ENCODE assay signal across 9 cellular contexts in the genomic region with DNA sequence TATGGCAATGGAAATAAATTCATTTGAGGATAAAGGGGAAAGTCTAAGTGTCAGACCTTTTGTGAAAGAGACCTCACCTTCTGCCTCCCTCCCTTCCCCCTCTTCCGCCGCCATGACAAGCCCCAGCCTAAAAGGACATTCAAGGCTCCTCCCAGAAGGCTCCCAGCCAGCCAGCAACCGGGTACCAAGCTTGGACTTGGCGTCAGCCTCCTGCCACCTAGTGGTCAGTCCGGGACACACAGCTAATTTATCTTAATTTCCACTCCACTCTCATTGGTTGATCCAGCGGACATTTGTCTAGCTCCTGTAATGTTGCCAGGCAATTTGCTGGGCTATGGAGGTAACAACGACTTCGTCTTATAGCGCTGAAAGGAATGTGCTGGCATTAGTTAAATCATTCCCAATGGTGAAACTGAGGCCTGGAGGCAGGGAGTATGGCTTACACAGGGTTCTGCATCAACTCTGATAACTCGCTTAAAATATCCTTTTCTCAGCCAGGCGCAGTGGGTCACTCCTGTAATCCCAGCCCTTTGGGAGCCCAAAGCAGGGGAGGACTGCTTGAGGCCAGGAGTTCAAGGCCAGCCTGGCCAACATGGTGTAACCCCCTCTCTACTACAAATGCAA. TPM values are rescaled to one million over a fixed set of nuclear protein-coding genes. Genes with fewer than 3 reads are reported as not detected.
DNase-seq lines count a peak whose midpoint lies in the region; ATAC-seq and TF ChIP-seq lines count a peak whose summit lies in the region.
"Had no signal": no experiment of that assay in that cellular context is flagged by ENCODE, and none has a peak within 500 bp of the region (broad histone marks: within the 10 kb centered on the region; RNA-seq: fewer than 3 reads in every experiment).

No MANE protein-coding gene starts in this region.

- no peaks in the 10 kb centered on the region for H3K36me3 Mint-ChIP-seq in CD14-positive monocyte

- WGBS in right lobe of liver (ENCODE audit: insufficient coverage, low coverage, low lambda C conversion rate, missing lambda C conversion rate): 9% methylated on average over 10 of the region's 11 CpGs

- peak; percentile 54 for DNase-seq in CD14-positive monocyte (ENCODE audit: low spot score)
- DNase-seq in GM19240 (ENCODE audit: insufficient read length, low spot score): peak; percentile 82
- peak; percentile 14 for DNase-seq in NCI-H446 treated with DMSO at 0.1 percent for 48 hours (lab: John Stamatoyannopoulos, UW)
- DNase-seq in activated CD4-positive, alpha-beta T cell treated with anti-CD3 and anti-CD28 coated beads for 24 hours (ENCODE audit: low read depth in 2 of 2): peak; percentile 55 to 68
- DNase-seq in dedifferentiated amniotic fluid mesenchymal stem cell (ENCODE audit: extremely low spot score): peak; percentile 46
- peak; percentile 77 to 81 (median 78) for DNase-seq in right lobe of liver
- peak; percentile 38 to 74 (median 47) for DNase-seq in stimulated activated CD4-positive, alpha-beta T cell treated with anti-CD3 and anti-CD28 coated beads, TNF-alpha, amount 100 ng/mL, for 24 hours (ENCODE audit: low read depth in 3 of 3)

- peak; percentile 85 for TF ChIP-seq CTCF in CD14-positive monocyte (IDR thresholded peaks at IDR 0.05)
- TF ChIP-seq CTCF in right lobe of liver (IDR thresholded peaks at IDR 0.05): peak; percentile 67 to 88 (median 84)

- H3K36me3 ChIP-seq in right lobe of liver: no peaks in the 10 kb centered on the region

- no peaks in the 10 kb centered on the region for H3K9me3 ChIP-seq in right lobe of liver

- H3K27me3 ChIP-seq in right lobe of liver: no peaks in the 10 kb centered on the region

- intact Hi-C loops in CD14-positive monocyte (cut with micrococcal nuclease): loop anchor here in 1 of 2 donors (10.0 kb wide), 1 partner anchor 328 kb away; no protein-coding TSS in a partner anchor
- intact Hi-C loops in right lobe of liver (cut with DNase I): no loop called here

- H3K4me3 ChIP-seq in right lobe of liver: no peak overlapping the region

- H3K27ac ChIP-seq in right lobe of liver: no peak overlapping the region

- H3K9me3 Mint-ChIP-seq in CD14-positive monocyte: peaks cover 0 to 2% (median 0%) of the 10 kb centered on the region in 7 donors

- H3K27ac Mint-ChIP-seq in CD14-positive monocyte: no peak overlapping the region

- no peaks in the 10 kb centered on the region for H3K4me1 ChIP-seq in right lobe of liver

- peaks cover 0 to 7% (median 1%) of the 10 kb centered on the region in 3 donors for H3K27me3 Mint-ChIP-seq in CD14-positive monocyte (ENCODE audit: low read depth in 3 of 3)

- no peak overlapping the region for H3K4me3 Mint-ChIP-seq in CD14-positive monocyte

- ATAC-seq in HG03354 (IDR thresholded peaks at IDR 0.05; ENCODE audit: poor library complexity, severe bottlenecking, unreplicated experiment): peak; percentile 99
- ATAC-seq in right lobe of liver: peak; percentile 94 to 99 (median 98)

- H3K4me1 Mint-ChIP-seq in CD14-positive monocyte: no peaks in the 10 kb centered on the region

- TF ChIP-seq POLR2A in right lobe of liver (IDR thresholded peaks at IDR 0.05): no peak

RNA-seq across cellular contexts. Expression of a gene that starts 19.3 kb away (rescaled TPM):
- not detected for polyA plus RNA-seq in CD14-positive monocyte
- not detected for total RNA-seq in right lobe of liver
- total RNA-seq: T-helper 1 cell treated with Interleukin-12 subunit alpha and Interleukin-12 subunit beta and Interleukin-4 antibody, amounts not matched to agents 30 ng/mL and 1 ng/mL, for 36 hours had no signal

Comparison
In these comparisons a context has a peak if more than half of its experiments do, and no peak if none do; other contexts are left out.
1. DNase-seq: peak in every context shown above with its lines; median percentile 82 in GM19240; 78 in right lobe of liver; 62 in activated CD4-positive, alpha-beta T cell treated with anti-CD3 and anti-CD28 coated beads for 24 hours; 54 in CD14-positive monocyte; 47 in stimulated activated CD4-positive, alpha-beta T cell treated with anti-CD3 and anti-CD28 coated beads, TNF-alpha, amount 100 ng/mL, for 24 hours; 46 in dedifferentiated amniotic fluid mesenchymal stem cell; 14 in NCI-H446 treated with DMSO at 0.1 percent for 48 hours.